ENCODE assay signal across 10 cellular contexts in genomic region chr6:137810554-137811120, GRCh38. TPM values are rescaled to one million over a fixed set of nuclear protein-coding genes. Genes with fewer than 3 reads are reported as not detected.
DNase-seq lines count a peak whose midpoint lies in the region; ATAC-seq and TF ChIP-seq lines count a peak whose summit lies in the region.
"Had no signal": no experiment of that assay in that cellular context is flagged by ENCODE, and none has a peak within 500 bp of the region (broad histone marks: within the 10 kb centered on the region; RNA-seq: fewer than 3 reads in every experiment).

No MANE protein-coding gene starts in this region.

- TF ChIP-seq CTCF in CD8-positive, alpha-beta T cell (IDR thresholded peaks at IDR 0.05) = no peak
- no peak for TF ChIP-seq CTCF in mucosa of descending colon (IDR thresholded peaks at IDR 0.05)

- no peak for ATAC-seq in CD8-positive, alpha-beta T cell
- ATAC-seq in mucosa of descending colon (no peak), HG03571 (IDR thresholded peaks at IDR 0.05; ENCODE audit: unreplicated experiment) (no peak)

- H4K8ac ChIP-seq in neuronal stem cell (ENCODE audit: low read depth, low read length) = no peak overlapping the region

- H2BK120ac ChIP-seq in neuronal stem cell (ENCODE audit: low read depth, low read length) = no peak overlapping the region

- H3K4me3 ChIP-seq in CD8-positive, alpha-beta T cell (ENCODE audit: low read depth, low read length) = peak overlapping the region; percentile 10
- no peak overlapping the region for H3K4me3 ChIP-seq in neuronal stem cell (ENCODE audit: low read length in 2 of 2)
- H3K4me3 ChIP-seq in mucosa of descending colon = no peak overlapping the region

- peak overlapping the region; percentile 61 for H3K4me3 Mint-ChIP-seq in CD8-positive, alpha-beta T cell
- peak overlapping the region; percentile 7 for H3K4me3 Mint-ChIP-seq in activated T-helper 2 cell treated with anti-CD3 and anti-CD28 coated beads, Interferon-gamma antibody, Interleukin-2, Interleukin-4, amounts not matched to agents 10 μg/mL and 5 μg/mL and 100 μg/mL, durations not matched to agents 14 hours and 24 hours and 36 hours (ENCODE audit: low read depth)
- H3K4me3 Mint-ChIP-seq: nephron had no signal

- H2BK5ac ChIP-seq in neuronal stem cell (ENCODE audit: low read length) = no peak overlapping the region

- CTCF ChIA-PET in CD8-positive, alpha-beta T cell (lab: Charles Lee) = interaction anchor here (0.7 to 5.7 kb wide), 5 partner anchors 9 to 108 kb away, joined by 3 to 30 read pairs (median 8); partner anchors contain the start of gene TNFAIP3

- no peaks in the 10 kb centered on the region for H3K27me3 Mint-ChIP-seq in CD8-positive, alpha-beta T cell (ENCODE audit: low read depth)
- no peaks in the 10 kb centered on the region for H3K27me3 Mint-ChIP-seq in activated T-helper 2 cell treated with anti-CD3 and anti-CD28 coated beads, Interferon-gamma antibody, Interleukin-2, Interleukin-4, amounts not matched to agents 10 μg/mL and 5 μg/mL and 100 μg/mL, durations not matched to agents 14 hours and 24 hours and 36 hours (ENCODE audit: low read depth)

- intact Hi-C loops in CD8-positive, alpha-beta T cell (cut with DNase I, micrococcal nuclease) = loop anchor here in 1 of 2 experiments (1.0 kb wide), 2 partner anchors 9 to 14 kb away; no protein-coding TSS in a partner anchor
- intact Hi-C loops in activated T-helper 2 cell treated with anti-CD3 and anti-CD28 coated beads, Interferon-gamma antibody, Interleukin-2, Interleukin-4, amounts not matched to agents 10 μg/mL and 5 μg/mL and 100 μg/mL, durations not matched to agents 14 hours and 24 hours and 36 hours (cut with micrococcal nuclease) = loop anchor here (1.0 to 5.0 kb wide), 5 partner anchors 13 to 56 kb away; no protein-coding TSS in a partner anchor
- intact Hi-C loops in mucosa of descending colon (cut with DNase I, micrococcal nuclease) = no loop called here

- no peaks in the 10 kb centered on the region for H3K27me3 ChIP-seq in CD8-positive, alpha-beta T cell (ENCODE audit: insufficient read depth, low read length)
- H3K27me3 ChIP-seq in neuronal stem cell (ENCODE audit: control insufficient read depth in 3 of 3, insufficient read depth in 3 of 3, low read depth in 1 of 3, low read length in 3 of 3) = no peaks in the 10 kb centered on the region

- H3K9me3 ChIP-seq in CD8-positive, alpha-beta T cell (ENCODE audit: low read length) = no peaks in the 10 kb centered on the region
- H3K9me3 ChIP-seq in neuronal stem cell (replicated peaks in 1 of 2; ENCODE audit: control insufficient read depth in 2 of 2, insufficient read depth in 1 of 2, low read depth in 1 of 2, low read length in 2 of 2) = no peaks in the 10 kb centered on the region
- no peaks in the 10 kb centered on the region for H3K9me3 ChIP-seq in mucosa of descending colon

- no peak overlapping the region for H3K4ac ChIP-seq in neuronal stem cell (ENCODE audit: low read length)

- H3K27ac Mint-ChIP-seq in CD8-positive, alpha-beta T cell = peak overlapping the region; percentile 91
- peak overlapping the region; percentile 90 for H3K27ac Mint-ChIP-seq in activated T-helper 2 cell treated with anti-CD3 and anti-CD28 coated beads, Interferon-gamma antibody, Interleukin-2, Interleukin-4, amounts not matched to agents 10 μg/mL and 5 μg/mL and 100 μg/mL, durations not matched to agents 14 hours and 24 hours and 36 hours

- H2AK5ac ChIP-seq in neuronal stem cell (ENCODE audit: low read depth, low read length) = no peak overlapping the region

- H3K9ac ChIP-seq in neuronal stem cell (ENCODE audit: low read depth, low read length, poor library complexity) = no peak overlapping the region

- H3K4me2 ChIP-seq in neuronal stem cell (ENCODE audit: insufficient read depth, low read length, poor library complexity, severe bottlenecking) = no peak overlapping the region

- no peaks in the 10 kb centered on the region for H3K36me3 Mint-ChIP-seq in CD8-positive, alpha-beta T cell
- H3K36me3 Mint-ChIP-seq in activated T-helper 2 cell treated with anti-CD3 and anti-CD28 coated beads, Interferon-gamma antibody, Interleukin-2, Interleukin-4, amounts not matched to agents 10 μg/mL and 5 μg/mL and 100 μg/mL, durations not matched to agents 14 hours and 24 hours and 36 hours (ENCODE audit: low read depth) = peaks cover 7% of the 10 kb centered on the region

- H3K23ac ChIP-seq in neuronal stem cell (ENCODE audit: low read depth, low read length, poor library complexity) = no peak overlapping the region

- no peak overlapping the region for H2BK12ac ChIP-seq in neuronal stem cell (ENCODE audit: low read length)

- H3K27ac ChIP-seq in CD8-positive, alpha-beta T cell (ENCODE audit: low read depth, low read length) = peak overlapping the region; percentile 26
- H3K27ac ChIP-seq in neuronal stem cell (replicated peaks; ENCODE audit: low read length) = no peak overlapping the region

- H3K4me1 ChIP-seq in CD8-positive, alpha-beta T cell (ENCODE audit: insufficient read depth, low read length) = peaks cover 19% of the 10 kb centered on the region
- peaks cover 4 to 5% of the 10 kb centered on the region in 2 donors for H3K4me1 ChIP-seq in neuronal stem cell (ENCODE audit: control insufficient read depth in 2 of 2, insufficient read depth in 1 of 2, low read depth in 1 of 2, low read length in 2 of 2)
- peaks cover 3% of the 10 kb centered on the region for H3K4me1 ChIP-seq in mucosa of descending colon (ENCODE audit: low read depth)

- no peak for DNase-seq in CD8-positive, alpha-beta T cell
- peak; percentile 27 for DNase-seq in KBM-7
- no peak for DNase-seq in activated T-helper 2 cell treated with anti-CD3 and anti-CD28 coated beads, Interferon-gamma antibody, Interleukin-2, Interleukin-4, amounts not matched to agents 10 μg/mL and 5 μg/mL and 100 μg/mL, durations not matched to agents 14 hours and 24 hours and 36 hours (ENCODE audit: low spot score)
- DNase-seq in neuronal stem cell (ENCODE audit: low spot score) = no peak
- DNase-seq in MV-4-11 (lab: John Stamatoyannopoulos, UW) = no peak
- no peak for DNase-seq in mucosa of descending colon
- no peak for DNase-seq in pons (ENCODE audit: low spot score)
- DNase-seq: NCI-H2171 treated with DMSO at 0.1 percent for 48 hours had no signal

- H4K91ac ChIP-seq in neuronal stem cell (ENCODE audit: low read depth, low read length, poor library complexity) = no peak overlapping the region

- no peaks in the 10 kb centered on the region for H3K79me1 ChIP-seq in neuronal stem cell (ENCODE audit: low read depth, low read length)

- no peaks in the 10 kb centered on the region for H3K36me3 ChIP-seq in CD8-positive, alpha-beta T cell (ENCODE audit: insufficient read depth, low read length)
- no peaks in the 10 kb centered on the region for H3K36me3 ChIP-seq in neuronal stem cell (replicated peaks in 1 of 2; ENCODE audit: control insufficient read depth in 2 of 2, insufficient read depth in 2 of 2, low read length in 2 of 2)
- no peaks in the 10 kb centered on the region for H3K36me3 ChIP-seq in mucosa of descending colon (ENCODE audit: low read depth)

- in situ Hi-C loops in KBM-7 (cut with MboI; ENCODE audit: low pct_unique_long_range_greater_than_20kb, low sequenced_read_pairs) = no loop called here

- no peak overlapping the region for H3K18ac ChIP-seq in neuronal stem cell (ENCODE audit: low read length)

- no peak overlapping the region for H3K14ac ChIP-seq in neuronal stem cell (ENCODE audit: low read length)

- H2AFZ ChIP-seq in neuronal stem cell (ENCODE audit: low read length) = peak overlapping the region; percentile 77

- no peaks in the 10 kb centered on the region for H3K9me3 Mint-ChIP-seq in CD8-positive, alpha-beta T cell
- peaks cover 8% of the 10 kb centered on the region for H3K9me3 Mint-ChIP-seq in activated T-helper 2 cell treated with anti-CD3 and anti-CD28 coated beads, Interferon-gamma antibody, Interleukin-2, Interleukin-4, amounts not matched to agents 10 μg/mL and 5 μg/mL and 100 μg/mL, durations not matched to agents 14 hours and 24 hours and 36 hours
- H3K9me3 Mint-ChIP-seq: nephron had no signal

- no peak overlapping the region for H2BK15ac ChIP-seq in neuronal stem cell (ENCODE audit: low read length)

- POLR2A ChIA-PET in CD8-positive, alpha-beta T cell (lab: Charles Lee) = interaction anchor here (1.1 to 3.5 kb wide), 6 partner anchors 11 to 165 kb away, joined by 3 to 15 read pairs (median 9); partner anchors contain the start of gene TNFAIP3

- no CpG with 5 or more reads among the region's 4 CpGs for WGBS in neuronal stem cell (ENCODE audit: extremely low coverage in 2 of 2, insufficient read length in 2 of 2, insufficient replicate concordance in 1 of 2), 2 donors

- peaks cover 30% of the 10 kb centered on the region for H3K4me1 Mint-ChIP-seq in CD8-positive, alpha-beta T cell (ENCODE audit: low read depth)
- peaks cover 52% of the 10 kb centered on the region for H3K4me1 Mint-ChIP-seq in activated T-helper 2 cell treated with anti-CD3 and anti-CD28 coated beads, Interferon-gamma antibody, Interleukin-2, Interleukin-4, amounts not matched to agents 10 μg/mL and 5 μg/mL and 100 μg/mL, durations not matched to agents 14 hours and 24 hours and 36 hours (ENCODE audit: low read depth)

RNA-seq across cellular contexts. Expression of gene TNFAIP3, which starts 56.4 kb away (rescaled TPM):
- total RNA-seq in CD8-positive, alpha-beta T cell = 1,000 to 10,000 TPM; 3,739 to 3,807 TPM
- total RNA-seq in activated T-helper 2 cell treated with anti-CD3 and anti-CD28 coated beads, Interferon-gamma antibody, Interleukin-2, Interleukin-4, amounts not matched to agents 10 μg/mL and 5 μg/mL and 100 μg/mL, durations not matched to agents 14 hours and 24 hours and 36 hours = 250 and 251 TPM in 2 replicates
- 4.0 TPM for polyA plus RNA-seq in neuronal stem cell (2013, experiment 1 of 2)
- polyA plus RNA-seq in neuronal stem cell (2013, experiment 2 of 2) = 4.6 TPM
- total RNA-seq in mucosa of descending colon = 10 to 100 TPM; 49.3 to 65.2 (median 55.8) TPM

Comparison
In these comparisons a context has a peak if more than half of its experiments do, and no peak if none do; other contexts are left out.
1. RNA of gene TNFAIP3, which starts 56.4 kb away (total RNA-seq): 3,739 to 3,807 TPM in CD8-positive, alpha-beta T cell; 250 to 251 TPM in activated T-helper 2 cell treated with anti-CD3 and anti-CD28 coated beads, Interferon-gamma antibody, Interleukin-2, Interleukin-4, amounts not matched to agents 10 μg/mL and 5 μg/mL and 100 μg/mL, durations not matched to agents 14 hours and 24 hours and 36 hours and 49.3 to 65.2 TPM in mucosa of descending colon; every median in the first group is over 10 times any median in the second.